Comparison of ENCODE assay signal across 1 cellular context in the genomic region with DNA sequence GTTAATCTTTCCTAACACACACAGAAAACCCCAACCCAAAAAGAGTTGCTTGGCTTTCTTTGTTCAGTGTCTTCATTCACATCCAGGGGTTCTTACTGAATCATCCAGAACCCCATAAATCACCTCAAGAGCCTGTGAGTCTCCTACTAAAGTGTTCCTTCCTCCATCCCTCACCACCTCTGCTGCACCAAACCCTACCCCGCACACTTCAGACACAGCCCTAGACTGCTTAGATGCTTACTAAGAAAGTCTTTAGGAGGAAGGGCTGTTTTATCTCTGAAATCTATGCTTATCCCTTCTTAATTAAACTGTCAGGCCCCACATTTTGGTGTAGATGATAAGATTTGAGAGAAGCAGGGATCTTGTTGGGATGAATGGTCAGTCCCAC.
TF ChIP-seq lines count a peak whose summit lies in the region.

No MANE protein-coding gene starts in this region.

TF ChIP-seq in GM12891, 5 proteins besides CTCF, POLR2A, EP300 and RAD21:
- no peak for TF ChIP-seq POLR2AphosphoS5 (IDR thresholded peaks at IDR 0.05; ENCODE audit: low read depth, low read length)
- TF ChIP-seq TAF1 (IDR thresholded peaks at IDR 0.05; ENCODE audit: low read depth, low read length), result no peak
- TF ChIP-seq PAX5 (IDR thresholded peaks at IDR 0.05; ENCODE audit: insufficient read depth, low read length, severe bottlenecking), result no peak
- TF ChIP-seq POU2F2 (IDR thresholded peaks at IDR 0.05; ENCODE audit: low read depth, low read length), result no peak
- no peak for TF ChIP-seq SPI1 (IDR thresholded peaks at IDR 0.05; ENCODE audit: low read depth, low read length)
